ENCODE assay signal across 22 cellular contexts in the genomic region with DNA sequence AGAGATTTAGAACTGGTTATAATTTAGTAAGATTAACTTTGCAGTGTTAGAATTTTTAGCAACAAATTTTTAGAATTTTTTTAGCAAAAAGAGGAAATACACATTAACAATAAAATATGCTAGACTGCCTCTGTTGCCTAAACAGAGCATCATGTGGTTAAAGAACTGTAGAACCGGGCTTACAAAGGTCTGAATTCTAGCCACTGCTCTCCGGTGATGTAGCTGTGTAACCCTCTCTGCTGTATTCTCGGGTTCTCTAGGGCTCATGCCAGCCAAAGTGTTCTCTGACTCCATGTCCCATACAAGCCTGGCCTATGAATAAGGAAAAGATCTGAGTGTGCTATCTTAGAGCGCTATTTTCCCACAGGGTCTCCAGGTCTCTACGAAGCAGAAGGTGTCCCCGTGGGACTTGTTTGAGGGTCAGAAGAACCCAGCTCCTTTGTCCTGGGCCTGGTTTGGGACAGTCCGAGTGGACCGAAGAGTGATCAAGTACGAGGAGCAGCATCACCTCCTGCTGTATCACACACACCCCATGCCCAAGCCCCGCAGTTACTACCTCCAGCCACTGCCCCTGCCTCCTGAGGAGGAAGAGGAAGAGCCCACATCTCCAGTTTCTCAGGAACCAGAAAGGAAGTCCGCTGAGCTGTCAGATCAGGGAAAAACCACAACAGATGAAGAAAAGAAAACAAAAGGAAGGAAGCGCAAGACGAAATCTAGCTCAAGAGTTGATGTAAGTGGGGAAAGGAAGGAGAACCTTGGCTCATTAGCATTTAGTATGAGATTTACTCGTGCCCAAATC. TPM values are rescaled to one million over a fixed set of nuclear protein-coding genes. Genes with fewer than 3 reads are reported as not detected.
DNase-seq lines count a peak whose midpoint lies in the region; ATAC-seq, FAIRE-seq and TF ChIP-seq lines count a peak whose summit lies in the region.
"Had no signal": no experiment of that assay in that cellular context is flagged by ENCODE, and none has a peak within 500 bp of the region (broad histone marks: within the 10 kb centered on the region; RNA-seq: fewer than 3 reads in every experiment).

No MANE protein-coding gene starts in this region.

- no peaks in the 10 kb centered on the region for H3K9me3 Mint-ChIP-seq in GM23338
- H3K9me3 Mint-ChIP-seq: neural progenitor cell had no signal

- H3K9me2 ChIP-seq in GM23338 (ENCODE audit: insufficient read depth): no peaks in the 10 kb centered on the region

- no peak overlapping the region for H3K4ac ChIP-seq in neuronal stem cell (ENCODE audit: low read length)

- no peaks in the 10 kb centered on the region for H3K79me1 ChIP-seq in neuronal stem cell (ENCODE audit: low read depth, low read length)

- H3K36me3 ChIP-seq in Panc1 (ENCODE audit: control insufficient read depth, insufficient read depth, low read length): no peaks in the 10 kb centered on the region
- peaks cover 5 to 13% of the 10 kb centered on the region in 2 donors for H3K36me3 ChIP-seq in neuronal stem cell (replicated peaks in 1 of 2; ENCODE audit: control insufficient read depth in 2 of 2, insufficient read depth in 2 of 2, low read length in 2 of 2)
- H3K36me3 ChIP-seq in GM23338 (ENCODE audit: insufficient read depth): peaks cover 5% of the 10 kb centered on the region; the same call in 1 of the 2 replicates
- H3K36me3 ChIP-seq: esophagus squamous epithelium, sigmoid colon, thyroid gland had no signal

- H3K18ac ChIP-seq in neuronal stem cell (ENCODE audit: low read length): no peak overlapping the region

- no peak overlapping the region for H2BK12ac ChIP-seq in neuronal stem cell (ENCODE audit: low read length)

- H2AK5ac ChIP-seq in neuronal stem cell (ENCODE audit: low read depth, low read length): no peak overlapping the region

- H3K14ac ChIP-seq in neuronal stem cell (ENCODE audit: low read length): no peak overlapping the region

- H3K4me1 ChIP-seq in Panc1 (ENCODE audit: control insufficient read depth, insufficient read depth, low read length): no peaks in the 10 kb centered on the region
- no peaks in the 10 kb centered on the region for H3K4me1 ChIP-seq in neuronal stem cell (ENCODE audit: control insufficient read depth in 2 of 2, insufficient read depth in 1 of 2, low read depth in 1 of 2, low read length in 2 of 2)
- H3K4me1 ChIP-seq in GM23338 (ENCODE audit: insufficient read depth): peaks cover 16% of the 10 kb centered on the region
- H3K4me1 ChIP-seq: neural progenitor cell, thyroid gland had no signal

- no peak overlapping the region for H2BK120ac ChIP-seq in neuronal stem cell (ENCODE audit: low read depth, low read length)

- ATAC-seq in GM21529 (IDR thresholded peaks at IDR 0.05; ENCODE audit: unreplicated experiment) (peak; percentile 24), Panc1 (peak; percentile 45; the same call in 1 of the 2 replicates), HG03460 (IDR thresholded peaks at IDR 0.05; ENCODE audit: unreplicated experiment) (no peak), GM23338 (no peak; the same call in 2 of the 3 replicates)

- H3F3A ChIP-seq in GM23338 (replicated peaks; ENCODE audit: low read depth): no peaks in the 10 kb centered on the region

- TF ChIP-seq CTCF in Panc1 (IDR thresholded peaks at IDR 0.05) (no peak), GM23338 (conservative IDR thresholded peaks at IDR 0.05; ENCODE audit: low read depth in 2 of 2) (no peak)

- no peaks in the 10 kb centered on the region for H3K9me3 ChIP-seq in Panc1 (ENCODE audit: control insufficient read depth, insufficient read depth, low read depth, low read length)
- no peaks in the 10 kb centered on the region for H3K9me3 ChIP-seq in neuronal stem cell (replicated peaks in 1 of 2; ENCODE audit: control insufficient read depth in 2 of 2, insufficient read depth in 1 of 2, low read depth in 1 of 2, low read length in 2 of 2)
- H3K9me3 ChIP-seq: esophagus squamous epithelium, sigmoid colon, thyroid gland had no signal

- H4K8ac ChIP-seq in neuronal stem cell (ENCODE audit: low read depth, low read length): no peak overlapping the region

- H3K4me1 Mint-ChIP-seq in GM23338: peaks cover 22% of the 10 kb centered on the region

- no peak overlapping the region for H3K4me3 Mint-ChIP-seq in GM23338
- H3K4me3 Mint-ChIP-seq: neural progenitor cell had no signal

- BruUV-seq in Panc1 (replicated peaks; lab: Mats Ljungman, UMichigan): no TSS peak

- WGBS in neuronal stem cell (ENCODE audit: extremely low coverage in 2 of 2, insufficient read length in 2 of 2, insufficient replicate concordance in 1 of 2), 2 donors: no CpG with 5 or more reads among the region's 14 CpGs

- no peaks in the 10 kb centered on the region for H3K27me3 ChIP-seq in Panc1 (ENCODE audit: control insufficient read depth, insufficient read depth, low read length)
- H3K27me3 ChIP-seq in neuronal stem cell (ENCODE audit: control insufficient read depth in 3 of 3, insufficient read depth in 3 of 3, low read depth in 1 of 3, low read length in 3 of 3): no peaks in the 10 kb centered on the region
- no peaks in the 10 kb centered on the region for H3K27me3 ChIP-seq in GM23338 (ENCODE audit: insufficient read depth)
- H3K27me3 ChIP-seq: esophagus squamous epithelium, neural progenitor cell, sigmoid colon, thyroid gland had no signal

- H2BK5ac ChIP-seq in neuronal stem cell (ENCODE audit: low read length): no peak overlapping the region

- no peak overlapping the region for H2BK15ac ChIP-seq in neuronal stem cell (ENCODE audit: low read length)

- DNase-seq in GF-D8 (lab: John Stamatoyannopoulos, UW): peak; percentile 7
- no peak for DNase-seq in Panc1 (ENCODE audit: low read depth, low spot score)
- no peak for DNase-seq in neuronal stem cell (ENCODE audit: low spot score)
- DNase-seq in H54 (ENCODE audit: insufficient read length, low spot score): no peak
- no peak for DNase-seq in NCI-H1105 treated with DMSO at 0.1 percent for 48 hours (lab: John Stamatoyannopoulos, UW)
- no peak for DNase-seq in GM23338 (ENCODE audit: low spot score)
- DNase-seq: activated CD4-positive, alpha-beta T cell treated with anti-CD3 and anti-CD28 coated beads for 4 hours; activated naive CD4-positive, alpha-beta T cell treated with anti-CD3 and anti-CD28 coated beads, Interleukin-2, amount 50 U/mL, for 16 hours; esophagus squamous epithelium; glutamatergic neuron; mesenchymal stem cell; sigmoid colon; stimulated activated CD4-positive, alpha-beta T cell treated with anti-CD3 and anti-CD28 coated beads, Interleukin-2, amount 100 ng/mL, for 48 hours; T-helper 2 cell; thyroid gland had no signal

- H3K9ac ChIP-seq in neuronal stem cell (ENCODE audit: low read depth, low read length, poor library complexity): no peak overlapping the region
- H3K9ac ChIP-seq: neural progenitor cell had no signal

- H3K4me2 ChIP-seq in neuronal stem cell (ENCODE audit: insufficient read depth, low read length, poor library complexity, severe bottlenecking): no peak overlapping the region
- no peak overlapping the region for H3K4me2 ChIP-seq in GM23338
- H3K4me2 ChIP-seq: neural progenitor cell had no signal

- no peak for FAIRE-seq in H54 (lab: Jason Lieb, UNC)

- in situ Hi-C loops in Panc1 (cut with HindIII; ENCODE audit: low pct_unique_long_range_greater_than_20kb, low sequenced_read_pairs): no loop called here

- no peak overlapping the region for H2AFZ ChIP-seq in neuronal stem cell (ENCODE audit: low read length)
- H2AFZ ChIP-seq in GM23338: no peak overlapping the region
- H2AFZ ChIP-seq: neural progenitor cell had no signal

- CTCF ChIA-PET in Panc1 (lab: Charles Lee): no interaction called here

- H3K79me2 ChIP-seq in GM23338 (replicated peaks; ENCODE audit: insufficient read depth): no peaks in the 10 kb centered on the region

- peaks cover 31% of the 10 kb centered on the region for H3K36me3 Mint-ChIP-seq in GM23338 (ENCODE audit: low read depth)

- H3K27ac Mint-ChIP-seq in GM23338: no peak overlapping the region; the same call in 1 of the 2 replicates
- H3K27ac Mint-ChIP-seq: neural progenitor cell had no signal

- H3K23ac ChIP-seq in neuronal stem cell (ENCODE audit: low read depth, low read length, poor library complexity): peak overlapping the region; percentile 65

- no peak overlapping the region for H4K91ac ChIP-seq in neuronal stem cell (ENCODE audit: low read depth, low read length, poor library complexity)

- TF ChIP-seq POLR2A in H54 (IDR thresholded peaks at IDR 0.05; ENCODE audit: low read depth, low read length): no peak

- no peaks in the 10 kb centered on the region for H3K27me3 Mint-ChIP-seq in GM23338 (ENCODE audit: insufficient read depth, low read depth, poor library complexity)

- no peak overlapping the region for H3K27ac ChIP-seq in Panc1 (ENCODE audit: low read length)
- H3K27ac ChIP-seq in neuronal stem cell (replicated peaks; ENCODE audit: low read length): no peak overlapping the region
- no peak overlapping the region for H3K27ac ChIP-seq in GM23338 (ENCODE audit: low read depth)
- H3K27ac ChIP-seq: neural progenitor cell, sigmoid colon, thyroid gland had no signal

- POLR2A ChIA-PET in Panc1 (lab: Charles Lee): interaction anchor here (0.6 kb wide), 1 partner anchor 218 kb away, joined by 5 read pairs; no protein-coding TSS in a partner anchor

- no peak overlapping the region for H3K4me3 ChIP-seq in Panc1 (ENCODE audit: low read depth in 2 of 2, low read length in 2 of 2)
- no peak overlapping the region for H3K4me3 ChIP-seq in neuronal stem cell (ENCODE audit: low read length in 2 of 2)
- no peak overlapping the region for H3K4me3 ChIP-seq in GM23338
- H3K4me3 ChIP-seq: esophagus squamous epithelium, neural progenitor cell, sigmoid colon, thyroid gland had no signal

- H4K20me1 ChIP-seq in GM23338 (replicated peaks; ENCODE audit: insufficient read depth): no peaks in the 10 kb centered on the region

- intact Hi-C loops in Panc1 (cut with micrococcal nuclease; ENCODE audit: unreplicated experiment): no loop called here

TF ChIP-seq in GM23338, 12 proteins besides CTCF, POLR2A, EP300 and RAD21 (continues in another document):
- TF ChIP-seq NANOG (IDR thresholded peaks at IDR 0.05; ENCODE audit: borderline replicate concordance) (no peak), CREB1 (CRISPR knock-in tag; IDR thresholded peaks at IDR 0.05; ENCODE audit: low read depth) (no peak), EZH2phosphoT487 (IDR thresholded peaks at IDR 0.05; ENCODE audit: unreplicated experiment) (no peak), JUNB (IDR thresholded peaks at IDR 0.05; ENCODE audit: unreplicated experiment) (no peak)

RNA-seq across cellular contexts. Expression of a gene that starts 3.1 kb away (rescaled TPM):
- total RNA-seq in Panc1 (2021; ENCODE audit: unreplicated experiment): not detected
- polyA plus RNA-seq in Panc1 (2012; ENCODE audit: insufficient read length): not detected
- not detected for polyA plus RNA-seq in neuronal stem cell (2013, experiment 1 of 2)
- not detected for polyA plus RNA-seq in neuronal stem cell (2013, experiment 2 of 2)
- not detected in 2 replicates for total RNA-seq in GM23338 (2014; rRNA removed; shearing (Covaris generic))
- 0.40 and 1.1 TPM in 2 replicates for polyA plus RNA-seq in GM23338 (2016; fragmentation: Nextera tagmentation; extraction: Ambion mirVana)
- total RNA-seq: Daoy, dermis microvascular lymphatic vessel endothelial cell, NCI-H460, RPMI7951 had no signal

RNA-seq across cellular contexts. Expression of a gene that starts 58.3 kb away (rescaled TPM):
- not detected for total RNA-seq in Panc1 (2021; ENCODE audit: unreplicated experiment)
- polyA plus RNA-seq in Panc1 (2012; ENCODE audit: insufficient read length): not detected
- polyA plus RNA-seq in neuronal stem cell (2013, experiment 1 of 2): not detected
- polyA plus RNA-seq in neuronal stem cell (2013, experiment 2 of 2): not detected
- total RNA-seq in GM23338 (2014; rRNA removed; shearing (Covaris generic)): not detected in 2 replicates
- polyA plus RNA-seq in GM23338 (2016; fragmentation: Nextera tagmentation; extraction: Ambion mirVana): 0.38 and 0.68 TPM in 2 replicates
- total RNA-seq: Daoy, dermis microvascular lymphatic vessel endothelial cell, NCI-H460, RPMI7951 had no signal

Comparison
In these comparisons a context has a peak if more than half of its experiments do, and no peak if none do; other contexts are left out.
1. ATAC-seq: peak in GM21529 (single experiment) and Panc1 (single experiment); none in HG03460 (single experiment) and GM23338 (single experiment).